1 cellular context compared by ENCODE assay signal in genomic region chr18:49491534-49491856, GRCh38.
TF ChIP-seq lines count a peak whose summit lies in the region.

No MANE protein-coding gene starts in this region.

TF ChIP-seq in endothelial cell of umbilical vein, 7 proteins besides CTCF, POLR2A, EP300 and RAD21:
- no peak for TF ChIP-seq POLR2AphosphoS5 (IDR thresholded peaks at IDR 0.05; ENCODE audit: insufficient read depth, low read depth, low read length)
- TF ChIP-seq GATA2 (IDR thresholded peaks at IDR 0.05; ENCODE audit: insufficient read depth, insufficient read length, low read depth, low read length): no peak
- TF ChIP-seq EZH2 (IDR thresholded peaks at IDR 0.05; ENCODE audit: borderline replicate concordance, low read depth, low read length, severe bottlenecking): no peak
- no peak for TF ChIP-seq JUN (IDR thresholded peaks at IDR 0.05; ENCODE audit: borderline replicate concordance, insufficient read depth, insufficient read length, low read depth)
- no peak for TF ChIP-seq MYC (IDR thresholded peaks at IDR 0.05; ENCODE audit: low read depth, low read length)
- no peak for TF ChIP-seq FOS (IDR thresholded peaks at IDR 0.05; ENCODE audit: borderline replicate concordance, insufficient read depth, low read length)
- no peak for TF ChIP-seq MAX (IDR thresholded peaks at IDR 0.05; ENCODE audit: insufficient read depth, insufficient read length)
